In genomic region chr11:74019104-74019738, GRCh38 we compare ENCODE assay signal across 8 cellular contexts. TPM values are rescaled to one million over a fixed set of nuclear protein-coding genes. Genes with fewer than 3 reads are reported as not detected.
DNase-seq lines count a peak whose midpoint lies in the region; ATAC-seq, FAIRE-seq and TF ChIP-seq lines count a peak whose summit lies in the region.

No MANE protein-coding gene starts in this region.

- no peaks in the 10 kb centered on the region for H3K36me3 Mint-ChIP-seq in T-helper 17 cell (ENCODE audit: low read depth)

- H3K27ac Mint-ChIP-seq in T-helper 17 cell: no peak overlapping the region

- H3K4me1 Mint-ChIP-seq in T-helper 17 cell: peaks cover 31% of the 10 kb centered on the region

- 75 to 76% methylated on average over 4 of the region's 4 CpGs for WGBS in aorta, 2 donors

- peaks cover 3% of the 10 kb centered on the region for H3K9me3 ChIP-seq in T-helper 17 cell (ENCODE audit: control insufficient read depth, low read length, poor library complexity, severe bottlenecking)
- H3K9me3 ChIP-seq in mucosa of descending colon: no peaks in the 10 kb centered on the region
- H3K9me3 ChIP-seq in aorta (ENCODE audit: control insufficient read depth, low read length): no peaks in the 10 kb centered on the region
- H3K9me3 ChIP-seq in effector memory CD4-positive, alpha-beta T cell (ENCODE audit: control insufficient read depth, low read length): no peaks in the 10 kb centered on the region

- DNase-seq in T-helper 17 cell: no peak
- peak in 2 of 3 donors; percentile 44 to 47 for DNase-seq in mucosa of descending colon
- no peak for DNase-seq in substantia nigra (lab: John Stamatoyannopoulos, UW)
- no peak for DNase-seq in aorta
- DNase-seq in frontal cortex (ENCODE audit: low spot score in 2 of 2): no peak
- DNase-seq in effector memory CD4-positive, alpha-beta T cell: no peak

- H3K4me3 ChIP-seq in mucosa of descending colon: no peak overlapping the region
- H3K4me3 ChIP-seq in aorta (ENCODE audit: low read length in 2 of 2): no peak overlapping the region
- H3K4me3 ChIP-seq in effector memory CD4-positive, alpha-beta T cell (ENCODE audit: insufficient read depth, low read depth, low read length, poor library complexity, severe bottlenecking): no peak overlapping the region

- intact Hi-C loops in mucosa of descending colon (cut with DNase I, micrococcal nuclease): no loop called here
- intact Hi-C loops in aorta (cut with DNase I): no loop called here

- FAIRE-seq in frontal cortex (lab: Jason Lieb, UNC): no peak

- no peaks in the 10 kb centered on the region for H3K27me3 ChIP-seq in aorta (ENCODE audit: control insufficient read depth in 1 of 2, insufficient read depth in 2 of 2, low read length in 1 of 2)
- H3K27me3 ChIP-seq in effector memory CD4-positive, alpha-beta T cell (replicated peaks; ENCODE audit: control insufficient read depth, insufficient read depth, low read length, poor library complexity, severe bottlenecking): no peaks in the 10 kb centered on the region

- no peak for TF ChIP-seq CTCF in mucosa of descending colon (IDR thresholded peaks at IDR 0.05)

- H3K27ac ChIP-seq in cingulate gyrus (ENCODE audit: low read depth, low read length): peak overlapping the region; percentile 75
- H3K27ac ChIP-seq in substantia nigra (ENCODE audit: low read depth, low read length, poor library complexity, severe bottlenecking): peak overlapping the region; percentile 27
- H3K27ac ChIP-seq in aorta (ENCODE audit: low read depth in 1 of 2, low read length in 2 of 2): no peak overlapping the region
- H3K27ac ChIP-seq in effector memory CD4-positive, alpha-beta T cell (ENCODE audit: insufficient read depth, low read length, poor library complexity, severe bottlenecking): no peak overlapping the region

- H3K4me1 ChIP-seq in mucosa of descending colon (ENCODE audit: low read depth) (peaks cover 38% of the 10 kb centered on the region), aorta (ENCODE audit: control insufficient read depth in 1 of 2, insufficient read depth in 2 of 2, low read length in 2 of 2) (no peaks in the 10 kb centered on the region)
- peaks cover 48% of the 10 kb centered on the region for H3K4me1 ChIP-seq in effector memory CD4-positive, alpha-beta T cell (ENCODE audit: control insufficient read depth, insufficient read depth, low read length, poor library complexity, severe bottlenecking)

- ATAC-seq in T-helper 17 cell (no peak), mucosa of descending colon (peak; percentile 55), aorta (ENCODE audit: low FRiP score) (no peak), esophagus mucosa (no peak)

- H3K27me3 Mint-ChIP-seq in T-helper 17 cell: no peaks in the 10 kb centered on the region

- H3K36me3 ChIP-seq in mucosa of descending colon (ENCODE audit: low read depth) (no peaks in the 10 kb centered on the region), aorta (ENCODE audit: control insufficient read depth in 1 of 2, insufficient read depth in 2 of 2, low read length in 1 of 2) (peaks cover 0 to 3% of the 10 kb centered on the region in 2 donors)
- H3K36me3 ChIP-seq in effector memory CD4-positive, alpha-beta T cell (ENCODE audit: control insufficient read depth, insufficient read depth, low read length): no peaks in the 10 kb centered on the region

- H3K4me3 Mint-ChIP-seq in T-helper 17 cell: peak overlapping the region; percentile 16

RNA-seq across cellular contexts. Expression of gene UCP3, which starts 10.3 kb away (rescaled TPM):
- 1 to 10 TPM; 5.5 to 6.0 TPM for total RNA-seq in T-helper 17 cell
- total RNA-seq in mucosa of descending colon: 1 to 10 TPM in 2 of 3 donors, under 1 TPM in 1; 0.90 to 2.8 (median 2.2) TPM
- total RNA-seq in aorta: 1 to 10 TPM; 2.6 to 3.1 TPM
- polyA plus RNA-seq in aorta: 1 to 10 TPM in 1 of 2 donors, under 1 TPM in 1; 0.38 to 2.3 TPM
- total RNA-seq in frontal cortex: 0.82 TPM
- total RNA-seq in esophagus mucosa: 0.28 TPM

RNA-seq across cellular contexts. Expression of gene UCP2, which starts 36.6 kb away (rescaled TPM):
- total RNA-seq in T-helper 17 cell (100 to 1,000 TPM; 701 to 919 TPM), mucosa of descending colon (10 to 100 TPM; 36.4 to 61.3 (median 39.9) TPM), aorta (10 to 100 TPM; 27.4 to 45.4 TPM), frontal cortex (1.6 TPM), esophagus mucosa (5.3 TPM)
- polyA plus RNA-seq in aorta: 10 to 100 TPM in 1 of 2 donors, 1 to 10 TPM in 1; 7.3 to 44.3 TPM

Comparison
In these comparisons a context has a peak if more than half of its experiments do, and no peak if none do; other contexts are left out.
1. DNase-seq: peak in mucosa of descending colon (2 of 3); none in T-helper 17 cell (0 of 3), substantia nigra (0 of 49), aorta (0 of 2), frontal cortex (0 of 2) and effector memory CD4-positive, alpha-beta T cell (0 of 3).
2. H3K27ac ChIP-seq: peak in cingulate gyrus (single experiment) and substantia nigra (single experiment); none in aorta (0 of 2) and effector memory CD4-positive, alpha-beta T cell (single experiment).
3. RNA of gene UCP2, which starts 36.6 kb away (total RNA-seq): 701 to 919 TPM in T-helper 17 cell; 27.4 to 45.4 TPM in aorta, 36.4 to 61.3 TPM in mucosa of descending colon, 5.3 TPM in esophagus mucosa (single experiment) and 1.6 TPM in frontal cortex (single experiment); every median in the first group is over 10 times any median in the second.